8 cellular contexts compared by ENCODE assay signal in genomic region chr11:16945671-16946469, GRCh38.
A peak's percentile ranks its signal among the peaks of the same experiment; 100 is the strongest.
DNase-seq lines count a peak whose midpoint lies in the region; ATAC-seq and TF ChIP-seq lines count a peak whose summit lies in the region.

No MANE protein-coding gene starts in this region.

- TF ChIP-seq POLR2A in erythroblast (IDR thresholded peaks at IDR 0.05; ENCODE audit: low read length), result no peak

- POLR2A ChIA-PET in BJ (lab: Charles Lee), result no interaction called here

- peaks cover 33% of the 10 kb centered on the region for H3K4me1 ChIP-seq in mucosa of stomach (ENCODE audit: control insufficient read depth, insufficient read depth, low read length)
- no peaks in the 10 kb centered on the region for H3K4me1 ChIP-seq in upper lobe of right lung

- H3K36me3 ChIP-seq in BJ (ENCODE audit: control insufficient read depth, insufficient read depth, low read length) (no peaks in the 10 kb centered on the region), mucosa of stomach (ENCODE audit: control insufficient read depth, insufficient read depth, low read length) (no peaks in the 10 kb centered on the region), upper lobe of right lung (no peaks in the 10 kb centered on the region)

- CTCF ChIA-PET in BJ (lab: Yijun Ruan, JAX), result interaction anchor here (0.6 to 1.5 kb wide), 3 partner anchors 118 to 416 kb away, joined by 3 to 5 read pairs (median 4); no protein-coding TSS in a partner anchor

- H3K4me3 ChIP-seq in BJ (ENCODE audit: low read depth, low read length) (no peak overlapping the region), mucosa of stomach (ENCODE audit: low read length) (no peak overlapping the region), upper lobe of right lung (no peak overlapping the region)

- no peak overlapping the region for H3K27ac ChIP-seq in upper lobe of right lung

- H3K9ac ChIP-seq in mucosa of stomach (ENCODE audit: low read length), result peak overlapping the region; percentile 32

- TF ChIP-seq CTCF in BJ (IDR thresholded peaks at IDR 0.05; ENCODE audit: insufficient read depth, low read depth, low read length) (peak; percentile 67), upper lobe of right lung (IDR thresholded peaks at IDR 0.05) (peak; percentile 63)

- ATAC-seq in GM18502 (IDR thresholded peaks at IDR 0.05; ENCODE audit: poor library complexity, unreplicated experiment) (peak; percentile 88), HG02798 (IDR thresholded peaks at IDR 0.05; ENCODE audit: poor library complexity, unreplicated experiment) (peak; percentile 69), upper lobe of right lung (peak; percentile 97)

- intact Hi-C loops in upper lobe of right lung (cut with DNase I), result no loop called here

- H3K9me3 ChIP-seq in mucosa of stomach (ENCODE audit: control insufficient read depth, low read length), result no peaks in the 10 kb centered on the region
- no peaks in the 10 kb centered on the region for H3K9me3 ChIP-seq in upper lobe of right lung

- DNase-seq in BJ (ENCODE audit: low read depth) (no peak), NCI-H1092 (lab: John Stamatoyannopoulos, UW) (peak; percentile 60), UCSD-AML1 (lab: John Stamatoyannopoulos, UW; ENCODE audit: unreplicated experiment) (peak; percentile 56), erythroblast (lab: John Stamatoyannopoulos, UW) (peak; percentile 19 to 31), upper lobe of right lung (peak; percentile 77)

- H3K27me3 ChIP-seq in BJ (ENCODE audit: control insufficient read depth, insufficient read depth, low read length) (peaks cover 5% of the 10 kb centered on the region; the same call in 1 of the 2 replicates), mucosa of stomach (ENCODE audit: control insufficient read depth, insufficient read depth, low read length) (no peaks in the 10 kb centered on the region), upper lobe of right lung (no peaks in the 10 kb centered on the region)
